Comparison of ENCODE assay signal across 13 cellular contexts in genomic region chr12:83954939-83955601, GRCh38.
A peak's percentile ranks its signal among the peaks of the same experiment; 100 is the strongest.
DNase-seq lines count a peak whose midpoint lies in the region; ATAC-seq and TF ChIP-seq lines count a peak whose summit lies in the region.
"Had no signal": no experiment of that assay in that cellular context is flagged by ENCODE, and none has a peak within 500 bp of the region (broad histone marks: within the 10 kb centered on the region; RNA-seq: fewer than 3 reads in every experiment).

No MANE protein-coding gene starts in this region.

- H2AK5ac ChIP-seq in mesenchymal stem cell (ENCODE audit: low read length, severe bottlenecking), result no peak overlapping the region

- 80% methylated on average over 3 of the region's 3 CpGs for WGBS in mesenchymal stem cell

- no peaks in the 10 kb centered on the region for H3K4me1 ChIP-seq in BE2C
- H3K4me1 ChIP-seq in mesenchymal stem cell (ENCODE audit: control insufficient read depth, insufficient read depth, low read depth, low read length), result no peaks in the 10 kb centered on the region

- ATAC-seq in HG03196 (IDR thresholded peaks at IDR 0.05; ENCODE audit: unreplicated experiment), result no peak
- ATAC-seq: activated CD8-positive, alpha-beta T cell treated with anti-CD3 and anti-CD28 coated beads for 36 hours; naive thymus-derived CD8-positive, alpha-beta T cell; sciatic nerve had no signal

- H3K18ac ChIP-seq in mesenchymal stem cell (ENCODE audit: low read depth in 1 of 2, low read length in 2 of 2), result no peak overlapping the region

- H3K4me3 ChIP-seq in BE2C (ENCODE audit: low read depth, low read length), result no peak overlapping the region
- no peak overlapping the region for H3K4me3 ChIP-seq in SU-DHL-6 (ENCODE audit: insufficient read depth, low read length, poor library complexity, severe bottlenecking)
- no peak overlapping the region for H3K4me3 ChIP-seq in mesenchymal stem cell (ENCODE audit: insufficient read depth in 1 of 2, low read depth in 1 of 2, low read length in 2 of 2)

- no peaks in the 10 kb centered on the region for H4K20me1 ChIP-seq in SU-DHL-6 (ENCODE audit: low read depth, low read length)

- H4K91ac ChIP-seq in mesenchymal stem cell (ENCODE audit: low read length), result no peak overlapping the region

- no peaks in the 10 kb centered on the region for H3K79me2 ChIP-seq in SU-DHL-6 (ENCODE audit: insufficient read depth, low read length)

- H3K27me3 ChIP-seq in BE2C (no peaks in the 10 kb centered on the region), SU-DHL-6 (ENCODE audit: low read length) (no peaks in the 10 kb centered on the region), mesenchymal stem cell (ENCODE audit: control insufficient read depth in 1 of 2, insufficient read depth in 1 of 2, low read length in 2 of 2) (no peaks in the 10 kb centered on the region)

- TF ChIP-seq CTCF in BE2C (IDR thresholded peaks at IDR 0.05; ENCODE audit: low read depth, low read length) (peak; percentile 41), SU-DHL-6 (IDR thresholded peaks at IDR 0.05; ENCODE audit: insufficient read depth, low read length, poor library complexity, severe bottlenecking) (peak; percentile 14)

- H2BK12ac ChIP-seq in mesenchymal stem cell (ENCODE audit: low read length in 2 of 2), result no peak overlapping the region

- no peak overlapping the region for H3K14ac ChIP-seq in mesenchymal stem cell (ENCODE audit: low read length in 2 of 2)

- no peaks in the 10 kb centered on the region for H3F3A ChIP-seq in SU-DHL-6 (ENCODE audit: insufficient read depth)

- H4K8ac ChIP-seq in mesenchymal stem cell (ENCODE audit: low read length), result no peak overlapping the region

- no peak overlapping the region for H2BK15ac ChIP-seq in mesenchymal stem cell (ENCODE audit: low read depth, poor library complexity, severe bottlenecking)

- H3K4ac ChIP-seq in mesenchymal stem cell (ENCODE audit: low read depth in 1 of 2, low read length in 2 of 2), result no peak overlapping the region

- H3K4me2 ChIP-seq in SU-DHL-6 (ENCODE audit: low read depth, low read length, poor library complexity, severe bottlenecking), result no peak overlapping the region
- no peak overlapping the region for H3K4me2 ChIP-seq in mesenchymal stem cell (ENCODE audit: low read length, poor library complexity, severe bottlenecking)

- H2BK120ac ChIP-seq in mesenchymal stem cell (ENCODE audit: low read depth, low read length), result no peak overlapping the region

- H2AFZ ChIP-seq in SU-DHL-6 (ENCODE audit: low read depth, low read length, severe bottlenecking) (no peak overlapping the region), mesenchymal stem cell (ENCODE audit: low read depth, low read length) (no peak overlapping the region)

- no peaks in the 10 kb centered on the region for H3K9me2 ChIP-seq in SU-DHL-6 (replicated peaks; ENCODE audit: insufficient read depth, low read length)

- H3K36me3 ChIP-seq in BE2C, result no peaks in the 10 kb centered on the region
- no peaks in the 10 kb centered on the region for H3K36me3 ChIP-seq in SU-DHL-6 (ENCODE audit: low read length)
- H3K36me3 ChIP-seq in mesenchymal stem cell (ENCODE audit: control insufficient read depth in 1 of 2, insufficient read depth in 2 of 2, low read depth in 1 of 2, low read length in 2 of 2), result no peaks in the 10 kb centered on the region

- H3K27ac ChIP-seq in SU-DHL-6 (ENCODE audit: low read depth, low read length) (no peak overlapping the region), mesenchymal stem cell (ENCODE audit: low read length, poor library complexity, severe bottlenecking) (no peak overlapping the region)

- H3K23ac ChIP-seq in mesenchymal stem cell (ENCODE audit: low read length in 2 of 2), result no peak overlapping the region

- DNase-seq in BE2C (no peak), HT-29 (ENCODE audit: low spot score) (peak; percentile 35), iPS DF 4.7 (ENCODE audit: extremely low read depth, low spot score) (peak; percentile 58), DMS153 (lab: John Stamatoyannopoulos, UW) (no peak), mesenchymal stem cell (no peak)
- DNase-seq in stimulated activated CD4-positive, alpha-beta T cell treated with anti-CD3 and anti-CD28 coated beads, Interleukin-4, amount 100 ng/mL, for 4 hours, result no peak
- DNase-seq: activated CD8-positive, alpha-beta T cell treated with anti-CD3 and anti-CD28 coated beads for 36 hours; GDM1; naive thymus-derived CD8-positive, alpha-beta T cell; NCI-H2171 had no signal

- H2BK5ac ChIP-seq in mesenchymal stem cell (ENCODE audit: low read depth, low read length, poor library complexity, severe bottlenecking), result no peak overlapping the region

- H3K9ac ChIP-seq in SU-DHL-6 (ENCODE audit: low read length), result no peak overlapping the region
- H3K9ac ChIP-seq in mesenchymal stem cell (ENCODE audit: low read length), result no peak overlapping the region

- H3K79me1 ChIP-seq in mesenchymal stem cell (replicated peaks; ENCODE audit: low read length, poor library complexity, severe bottlenecking), result no peaks in the 10 kb centered on the region

- H3K9me3 ChIP-seq in BE2C (no peaks in the 10 kb centered on the region), SU-DHL-6 (ENCODE audit: insufficient read depth, low read length) (no peaks in the 10 kb centered on the region; the same call in 1 of the 2 replicates), mesenchymal stem cell (ENCODE audit: control insufficient read depth, low read length) (peaks cover 3% of the 10 kb centered on the region)

Comparison
In these comparisons a context has a peak if more than half of its experiments do, and no peak if none do; other contexts are left out.
1. DNase-seq: peak in HT-29 (single experiment) and iPS DF 4.7 (single experiment); none in BE2C (single experiment), DMS153 (single experiment), mesenchymal stem cell (single experiment) and stimulated activated CD4-positive, alpha-beta T cell treated with anti-CD3 and anti-CD28 coated beads, Interleukin-4, amount 100 ng/mL, for 4 hours (0 of 2).